ENCODE assay signal across 8 cellular contexts in the genomic region with DNA sequence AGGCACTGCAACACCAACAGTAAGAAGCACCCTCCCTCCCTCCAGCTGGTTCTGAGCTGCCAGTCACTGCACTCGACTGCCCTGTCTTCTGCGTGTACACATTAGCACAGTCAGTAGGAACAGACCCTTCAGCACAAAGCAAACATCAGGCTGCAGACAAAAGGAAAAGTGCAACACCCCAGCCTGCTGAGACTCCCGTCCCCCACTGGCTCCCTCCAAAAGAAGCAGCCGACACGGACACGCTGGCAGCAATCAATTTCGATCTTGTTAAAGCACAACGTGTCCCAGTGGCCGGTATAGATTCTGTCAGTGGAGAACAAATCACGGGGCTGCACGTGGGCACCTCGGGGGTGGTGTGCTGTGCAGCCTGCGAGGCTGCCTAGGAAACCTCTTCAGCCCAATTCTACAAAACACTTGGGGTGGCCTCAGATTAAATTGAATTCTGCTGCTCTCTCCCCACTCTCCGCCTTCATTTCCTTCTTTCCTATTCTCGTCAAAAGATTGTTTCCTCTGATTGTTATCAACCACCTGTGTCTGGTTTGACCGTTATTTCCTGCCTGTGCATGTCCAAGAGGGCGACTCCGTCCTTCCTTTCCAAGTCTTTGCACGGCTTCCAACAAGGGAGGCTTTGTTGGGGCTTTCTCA. TPM values are rescaled to one million over a fixed set of nuclear protein-coding genes. Genes with fewer than 3 reads are reported as not detected.
DNase-seq lines count a peak whose midpoint lies in the region; TF ChIP-seq lines count a peak whose summit lies in the region.

No MANE protein-coding gene starts in this region.

- H3K4me3 Mint-ChIP-seq in activated CD4-positive, alpha-beta T cell treated with anti-CD3 and anti-CD28 coated beads, Interleukin-2, amount 10 ng/mL, durations not matched to agents 7 days and 5 days, result peak overlapping the region; percentile 61

- peaks cover 4% of the 10 kb centered on the region for H3K36me3 ChIP-seq in SJCRH30
- H3K36me3 ChIP-seq in smooth muscle cell (ENCODE audit: low read depth), result no peaks in the 10 kb centered on the region

- H3K4me1 ChIP-seq in SJCRH30, result peaks cover 48% of the 10 kb centered on the region
- peaks cover 20% of the 10 kb centered on the region for H3K4me1 ChIP-seq in smooth muscle cell (ENCODE audit: low read depth)

- H3K27me3 ChIP-seq in SJCRH30 (no peaks in the 10 kb centered on the region), smooth muscle cell (ENCODE audit: low read depth) (no peaks in the 10 kb centered on the region)

- H3K4me1 Mint-ChIP-seq in activated CD4-positive, alpha-beta T cell treated with anti-CD3 and anti-CD28 coated beads, Interleukin-2, amount 10 ng/mL, durations not matched to agents 7 days and 5 days, result peaks cover 48% of the 10 kb centered on the region

- peak overlapping the region; percentile 43 for H3K4me3 ChIP-seq in SJCRH30
- H3K4me3 ChIP-seq in fibroblast of pulmonary artery (replicated peaks; ENCODE audit: low read depth, low read length), result no peak overlapping the region
- no peak overlapping the region for H3K4me3 ChIP-seq in smooth muscle cell

- H3K36me3 Mint-ChIP-seq in activated CD4-positive, alpha-beta T cell treated with anti-CD3 and anti-CD28 coated beads, Interleukin-2, amount 10 ng/mL, durations not matched to agents 7 days and 5 days (ENCODE audit: low read depth), result peaks cover 74% of the 10 kb centered on the region

- H3K79me2 ChIP-seq in smooth muscle cell (ENCODE audit: low read depth), result no peaks in the 10 kb centered on the region

- peaks cover 18% of the 10 kb centered on the region for H3F3A ChIP-seq in smooth muscle cell (ENCODE audit: low read depth)

- no peak overlapping the region for H2AFZ ChIP-seq in smooth muscle cell (ENCODE audit: low read depth)

- no peaks in the 10 kb centered on the region for H3K9me3 Mint-ChIP-seq in activated CD4-positive, alpha-beta T cell treated with anti-CD3 and anti-CD28 coated beads, Interleukin-2, amount 10 ng/mL, durations not matched to agents 7 days and 5 days

- peak overlapping the region; percentile 50 for H3K4me2 ChIP-seq in smooth muscle cell

- peak overlapping the region; percentile 89 for H3K27ac ChIP-seq in SJCRH30
- no peak overlapping the region for H3K27ac ChIP-seq in smooth muscle cell (ENCODE audit: low read depth)

- H3K9me3 ChIP-seq in SJCRH30 (replicated peaks), result no peaks in the 10 kb centered on the region
- no peaks in the 10 kb centered on the region for H3K9me3 ChIP-seq in smooth muscle cell (replicated peaks; ENCODE audit: low read depth)

- TF ChIP-seq CTCF in fibroblast of pulmonary artery (IDR thresholded peaks at IDR 0.05; ENCODE audit: low read length, missing control alignments), result no peak
- TF ChIP-seq CTCF in smooth muscle cell (IDR thresholded peaks at IDR 0.05; ENCODE audit: borderline replicate concordance, insufficient read depth, poor library complexity, severe bottlenecking), result no peak

- H3K9ac ChIP-seq in smooth muscle cell (ENCODE audit: low read depth), result no peak overlapping the region

- H3K27me3 Mint-ChIP-seq in activated CD4-positive, alpha-beta T cell treated with anti-CD3 and anti-CD28 coated beads, Interleukin-2, amount 10 ng/mL, durations not matched to agents 7 days and 5 days, result no peaks in the 10 kb centered on the region

- no peaks in the 10 kb centered on the region for H4K20me1 ChIP-seq in smooth muscle cell (ENCODE audit: low read depth)

- CTCF ChIA-PET in activated CD4-positive, alpha-beta T cell treated with anti-CD3 and anti-CD28 coated beads, Interleukin-2, amount 10 ng/mL, durations not matched to agents 7 days and 5 days (lab: Charles Lee), result interaction anchor here (1.3 to 3.2 kb wide), 2 partner anchors 7 to 13 kb away, joined by 3 to 15 read pairs; no protein-coding TSS in a partner anchor

- H3K27ac Mint-ChIP-seq in activated CD4-positive, alpha-beta T cell treated with anti-CD3 and anti-CD28 coated beads, Interleukin-2, amount 10 ng/mL, durations not matched to agents 7 days and 5 days, result peak overlapping the region; percentile 89

- POLR2A ChIA-PET in activated CD4-positive, alpha-beta T cell treated with anti-CD3 and anti-CD28 coated beads, Interleukin-2, amount 10 ng/mL, durations not matched to agents 7 days and 5 days (lab: Charles Lee), result no interaction called here

- 71% methylated on average over 19 of the region's 19 CpGs for WGBS in smooth muscle cell (ENCODE audit: low lambda C conversion rate)

- peak; percentile 26 for DNase-seq in activated CD4-positive, alpha-beta T cell treated with anti-CD3 and anti-CD28 coated beads, Interleukin-2, amount 10 ng/mL, durations not matched to agents 7 days and 5 days
- no peak for DNase-seq in activated CD4-positive, alpha-beta T cell treated with anti-CD3 and anti-CD28 coated beads, Interleukin-2, amount 50 U/mL, for 4 hours
- peak; percentile 73 to 88 for DNase-seq in SJCRH30
- DNase-seq in fibroblast of pulmonary artery (ENCODE audit: low read depth), result peak; percentile 56
- DNase-seq in smooth muscle cell (lab: John Stamatoyannopoulos, UW; ENCODE audit: unreplicated experiment), result no peak
- no peak for DNase-seq in GM03348 (ENCODE audit: low spot score)
- DNase-seq in NCI-H446 treated with DMSO at 0.1 percent for 48 hours (lab: John Stamatoyannopoulos, UW), result no peak
- DNase-seq in RPMI8226, result no peak

RNA-seq across cellular contexts. Expression of a gene that starts 38.7 kb away (rescaled TPM):
- total RNA-seq in activated CD4-positive, alpha-beta T cell treated with anti-CD3 and anti-CD28 coated beads, Interleukin-2, amount 10 ng/mL, durations not matched to agents 7 days and 5 days, result 10 to 100 TPM; 30.2 to 34.1 TPM
- 41.2 and 43.6 TPM in 2 replicates for total RNA-seq in SJCRH30 (2014; rRNA removed; shearing (Covaris generic))
- 13.1 and 21.2 TPM in 2 replicates for total RNA-seq in smooth muscle cell
- polyA plus RNA-seq in smooth muscle cell, result 10.2 and 17.1 TPM in 2 replicates

Comparison
In these comparisons a context has a peak if more than half of its experiments do, and no peak if none do; other contexts are left out.
1. DNase-seq: peak in activated CD4-positive, alpha-beta T cell treated with anti-CD3 and anti-CD28 coated beads, Interleukin-2, amount 10 ng/mL, durations not matched to agents 7 days and 5 days (single experiment), SJCRH30 (2 of 2) and fibroblast of pulmonary artery (single experiment); none in activated CD4-positive, alpha-beta T cell treated with anti-CD3 and anti-CD28 coated beads, Interleukin-2, amount 50 U/mL, for 4 hours (0 of 2), smooth muscle cell (single experiment), GM03348 (single experiment), NCI-H446 treated with DMSO at 0.1 percent for 48 hours (single experiment) and RPMI8226 (single experiment).